Comparison of ENCODE assay signal across 8 cellular contexts in genomic region chr1:248838357-248839167, GRCh38. TPM values are rescaled to one million over a fixed set of nuclear protein-coding genes. Genes with fewer than 3 reads are reported as not detected.
DNase-seq lines count a peak whose midpoint lies in the region; ATAC-seq and TF ChIP-seq lines count a peak whose summit lies in the region.

No MANE protein-coding gene starts in this region.

- no peak for TF ChIP-seq CTCF in endothelial cell (IDR thresholded peaks at IDR 0.05; ENCODE audit: unreplicated experiment)

- peak overlapping the region; percentile 89 for H3K27ac Mint-ChIP-seq in endothelial cell (ENCODE audit: unreplicated experiment)

- H3K4me3 Mint-ChIP-seq in endothelial cell (ENCODE audit: unreplicated experiment): peak overlapping the region; percentile 92

- H3K9me3 Mint-ChIP-seq in endothelial cell (ENCODE audit: unreplicated experiment): no peaks in the 10 kb centered on the region

- peak; percentile 81 for DNase-seq in COR-L47 (lab: John Stamatoyannopoulos, UW)
- peak; percentile 79 for DNase-seq in HPDE6-E6E7 (ENCODE audit: extremely low spot score)
- peak; percentile 85 to 88 for DNase-seq in NOMO-1 (lab: John Stamatoyannopoulos, UW; ENCODE audit: unreplicated experiment in 2 of 2)
- peak; percentile 85 for DNase-seq in activated CD8-positive, alpha-beta memory T cell treated with anti-CD3 and anti-CD28 coated beads, Interleukin-2, amount 50 U/mL, for 4 hours
- peak; percentile 89 for DNase-seq in endothelial cell (ENCODE audit: low spot score)
- peak; percentile 91 for DNase-seq in midbrain (lab: John Stamatoyannopoulos, UW)
- DNase-seq in stimulated activated CD8-positive, alpha-beta memory T cell treated with anti-CD3 and anti-CD28 coated beads, Interleukin-2, amount 100 ng/mL, for 1 hour (ENCODE audit: low read depth in 2 of 2): peak; percentile 72

- peaks cover 8% of the 10 kb centered on the region for H3K27me3 Mint-ChIP-seq in endothelial cell (ENCODE audit: unreplicated experiment)

- H3K4me1 Mint-ChIP-seq in endothelial cell (ENCODE audit: unreplicated experiment): peaks cover 10% of the 10 kb centered on the region

- peak; percentile 65 for ATAC-seq in GM19468 (IDR thresholded peaks at IDR 0.05; ENCODE audit: extremely low read depth, unreplicated experiment)

- no peaks in the 10 kb centered on the region for H3K36me3 Mint-ChIP-seq in endothelial cell (ENCODE audit: low read depth, unreplicated experiment)

RNA-seq across cellular contexts. Expression of gene ZNF672, which starts 0.5 kb away (rescaled TPM):
- total RNA-seq in endothelial cell (ENCODE audit: unreplicated experiment): 29.8 TPM

RNA-seq across cellular contexts. Expression of gene SH3BP5L, which starts 12.8 kb away (rescaled TPM):
- total RNA-seq in endothelial cell (ENCODE audit: unreplicated experiment): 30.7 TPM

RNA-seq across cellular contexts. Expression of gene ZNF692, which starts 20.3 kb away (rescaled TPM):
- total RNA-seq in endothelial cell (ENCODE audit: unreplicated experiment): 26.8 TPM

Comparison
In these comparisons a context has a peak if more than half of its experiments do, and no peak if none do; other contexts are left out.
1. Peak in every context shown above with its lines: DNase-seq and ATAC-seq.